Comparison of ENCODE assay signal across 13 cellular contexts in the genomic region with DNA sequence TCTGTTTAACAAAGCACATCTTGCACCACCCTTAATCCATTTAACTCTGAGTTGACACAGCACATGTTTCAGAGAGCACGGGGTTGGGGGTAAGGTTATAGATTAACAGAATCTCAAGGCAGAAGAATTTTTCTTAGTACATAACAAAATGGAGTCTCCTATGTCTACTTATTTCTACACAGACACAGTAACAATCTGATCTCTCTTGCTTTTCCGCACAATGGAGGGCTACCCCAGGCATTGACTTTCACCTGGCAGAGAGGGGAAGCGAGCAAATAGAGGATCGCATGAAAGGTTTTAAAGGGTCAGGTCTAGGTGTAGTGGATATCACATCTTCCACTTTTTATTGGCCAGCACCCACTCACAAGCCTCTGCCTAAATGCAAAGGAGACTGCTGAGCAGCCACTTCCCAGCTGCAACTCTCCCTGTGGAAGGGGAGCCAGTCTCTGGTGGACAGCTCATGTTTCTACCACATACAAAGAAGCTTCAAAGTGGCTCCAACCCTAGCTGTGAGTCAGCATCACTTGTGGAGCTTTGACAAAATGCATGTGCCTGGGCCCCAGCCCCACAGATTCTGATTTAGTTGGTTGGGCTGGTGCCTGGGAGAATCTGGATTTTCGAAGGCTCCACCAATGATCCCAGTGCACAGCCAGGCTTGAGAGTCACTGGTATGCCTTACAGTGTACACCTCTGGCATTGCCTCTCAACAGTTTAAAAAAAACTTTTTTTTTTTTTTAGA. TPM values are rescaled to one million over a fixed set of nuclear protein-coding genes. Genes with fewer than 3 reads are reported as not detected.
A peak's percentile ranks its signal among the peaks of the same experiment; 100 is the strongest.
DNase-seq lines count a peak whose midpoint lies in the region; ATAC-seq and TF ChIP-seq lines count a peak whose summit lies in the region.
"Had no signal": no experiment of that assay in that cellular context is flagged by ENCODE, and none has a peak within 500 bp of the region (broad histone marks: within the 10 kb centered on the region; RNA-seq: fewer than 3 reads in every experiment).

No MANE protein-coding gene starts in this region.

- no peak for ATAC-seq in GM21423 (IDR thresholded peaks at IDR 0.05; ENCODE audit: unreplicated experiment)
- no peak for ATAC-seq in HG03196 (IDR thresholded peaks at IDR 0.05; ENCODE audit: unreplicated experiment)
- ATAC-seq: K562 had no signal

- H2AFZ ChIP-seq in parathyroid adenoma: peak overlapping the region; percentile 68

- H3K9me3 Mint-ChIP-seq in endodermal cell: no peaks in the 10 kb centered on the region

- H3K79me2 ChIP-seq in parathyroid adenoma: no peaks in the 10 kb centered on the region

- H3K36me3 ChIP-seq in endodermal cell (ENCODE audit: control insufficient read depth, insufficient read depth, low read length) (no peaks in the 10 kb centered on the region), parathyroid adenoma (ENCODE audit: control insufficient read depth, insufficient read depth, low read length) (no peaks in the 10 kb centered on the region), spleen (no peaks in the 10 kb centered on the region)

- peak; percentile 47 for DNase-seq in H4 (ENCODE audit: low spot score)
- peak; percentile 54 for DNase-seq in NCI-H2107 (lab: John Stamatoyannopoulos, UW)
- DNase-seq in endodermal cell: no peak
- DNase-seq in spleen: no peak
- no peak for DNase-seq in NCI-H774 (lab: John Stamatoyannopoulos, UW)
- DNase-seq: activated CD8-positive, alpha-beta memory T cell treated with anti-CD3 and anti-CD28 coated beads, Interleukin-2, amount 50 U/mL, for 4 hours; amygdala; NCI-H2029 treated with DMSO at 0.1 percent for 48 hours had no signal

- peaks cover 23% of the 10 kb centered on the region for H3K4me1 Mint-ChIP-seq in endodermal cell

- TF ChIP-seq CTCF in endodermal cell (conservative IDR thresholded peaks at IDR 0.05): no peak
- TF ChIP-seq CTCF in parathyroid adenoma (IDR thresholded peaks at IDR 0.05): no peak
- TF ChIP-seq CTCF in spleen (IDR thresholded peaks at IDR 0.05 in 8 of 11, conservative IDR thresholded peaks at IDR 0.05 in 3 of 11): no peak

- H3K27ac ChIP-seq in endodermal cell (ENCODE audit: low read depth, low read length) (no peak overlapping the region), parathyroid adenoma (peak overlapping the region; percentile 25), spleen (no peak overlapping the region)

- peak overlapping the region; percentile 92 for H3K27ac Mint-ChIP-seq in endodermal cell

- TF ChIP-seq POLR2A in spleen (IDR thresholded peaks at IDR 0.05): no peak

- H3K4me2 ChIP-seq in parathyroid adenoma (ENCODE audit: low read length): no peak overlapping the region

- no peaks in the 10 kb centered on the region for H3K36me3 Mint-ChIP-seq in endodermal cell (ENCODE audit: low read depth)

- H3K9ac ChIP-seq in endodermal cell (ENCODE audit: extremely low read depth, low read length, poor library complexity, severe bottlenecking): peak overlapping the region; percentile 34
- no peak overlapping the region for H3K9ac ChIP-seq in parathyroid adenoma

- WGBS in endodermal cell (ENCODE audit: insufficient coverage in 1 of 2, insufficient read length in 1 of 2), 2 experiments: 67 to 86% methylated on average over 1 to 4 of the region's 5 CpGs
- 83 to 94% (median 86%) methylated on average over 5 of the region's 5 CpGs for WGBS in spleen, 5 donors

- H3K27me3 ChIP-seq in endodermal cell (ENCODE audit: control insufficient read depth, insufficient read depth, low read length, poor library complexity, severe bottlenecking) (peaks cover 1% of the 10 kb centered on the region), parathyroid adenoma (ENCODE audit: control insufficient read depth, insufficient read depth, low read length) (no peaks in the 10 kb centered on the region), spleen (replicated peaks in 1 of 7) (no peaks in the 10 kb centered on the region)

- H3K9me3 ChIP-seq in endodermal cell (ENCODE audit: control insufficient read depth, low read length) (no peaks in the 10 kb centered on the region), parathyroid adenoma (ENCODE audit: control insufficient read depth, low read length) (no peaks in the 10 kb centered on the region), spleen (no peaks in the 10 kb centered on the region)

- peaks cover 4% of the 10 kb centered on the region for H3K4me1 ChIP-seq in endodermal cell (ENCODE audit: control insufficient read depth, insufficient read depth, low read length)
- H3K4me1 ChIP-seq in parathyroid adenoma: peaks cover 9% of the 10 kb centered on the region
- peaks cover 0 to 9% (median 7%) of the 10 kb centered on the region in 6 donors for H3K4me1 ChIP-seq in spleen

- peaks cover 7% of the 10 kb centered on the region for H3K27me3 Mint-ChIP-seq in endodermal cell (ENCODE audit: insufficient read depth)

- peak overlapping the region; percentile 65 for H3K4me3 ChIP-seq in endodermal cell (ENCODE audit: low read length)
- H3K4me3 ChIP-seq in parathyroid adenoma (ENCODE audit: low read depth, low read length): no peak overlapping the region
- no peak overlapping the region for H3K4me3 ChIP-seq in spleen
- H3K4me3 ChIP-seq: K562 had no signal

- no peak overlapping the region for H3K4me3 Mint-ChIP-seq in endodermal cell

- intact Hi-C loops in spleen (cut with DNase I; ENCODE audit: low total_unique reads): loop anchor here (10.0 kb wide), 1 partner anchor 115 kb away; no protein-coding TSS in a partner anchor

RNA-seq across cellular contexts. Expression of gene FNTB, which starts 7.2 kb away (rescaled TPM):
- 5.7 and 15.9 TPM in 2 replicates for total RNA-seq in H4 (2014; rRNA removed; shearing (Covaris generic))
- total RNA-seq in endodermal cell (10 to 100 TPM; 17.2 to 21.3 TPM), spleen (10 to 100 TPM in 5 of 7 donors, 1 to 10 TPM in 2; 9.5 to 17.0 (median 11.9) TPM)
- 18.8 TPM for polyA plus RNA-seq in endodermal cell (2013, experiment 1 of 2)
- 22.1 TPM for polyA plus RNA-seq in endodermal cell (2013, experiment 2 of 2)
- polyA plus RNA-seq in spleen: 1 to 10 TPM; 4.7 to 4.9 (median 4.9) TPM

RNA-seq across cellular contexts. Expression of gene RAB15, which starts 7.4 kb away (rescaled TPM):
- 10.1 and 10.3 TPM in 2 replicates for total RNA-seq in H4 (2014; rRNA removed; shearing (Covaris generic))
- total RNA-seq in endodermal cell: 10 to 100 TPM; 48.7 to 77.2 TPM
- 27.7 TPM for polyA plus RNA-seq in endodermal cell (2013, experiment 1 of 2)
- 24.4 TPM for polyA plus RNA-seq in endodermal cell (2013, experiment 2 of 2)
- 1 to 10 TPM; 1.3 to 7.0 (median 2.9) TPM for total RNA-seq in spleen
- polyA plus RNA-seq in spleen: 1 to 10 TPM; 1.2 to 1.8 (median 1.5) TPM

RNA-seq across cellular contexts. Expression of gene GPX2, which starts 37.0 kb away (rescaled TPM):
- not detected in 2 replicates for total RNA-seq in H4 (2014; rRNA removed; shearing (Covaris generic))
- total RNA-seq in endodermal cell (1 to 10 TPM; 2.6 to 3.7 TPM), spleen (not detected)
- 0.78 TPM for polyA plus RNA-seq in endodermal cell (2013, experiment 1 of 2)
- polyA plus RNA-seq in endodermal cell (2013, experiment 2 of 2): 1.3 TPM
- under 1 TPM in 1 of 3 donors, not detected in 2; 0.26 TPM for polyA plus RNA-seq in spleen
- total RNA-seq: mesenteric fat pad had no signal
- polyA plus RNA-seq: K562 had no signal

Comparison
In these comparisons a context has a peak if more than half of its experiments do, and no peak if none do; other contexts are left out.
1. DNase-seq: peak in H4 (single experiment) and NCI-H2107 (single experiment); none in endodermal cell (single experiment), spleen (single experiment) and NCI-H774 (single experiment).